In the genomic region with DNA sequence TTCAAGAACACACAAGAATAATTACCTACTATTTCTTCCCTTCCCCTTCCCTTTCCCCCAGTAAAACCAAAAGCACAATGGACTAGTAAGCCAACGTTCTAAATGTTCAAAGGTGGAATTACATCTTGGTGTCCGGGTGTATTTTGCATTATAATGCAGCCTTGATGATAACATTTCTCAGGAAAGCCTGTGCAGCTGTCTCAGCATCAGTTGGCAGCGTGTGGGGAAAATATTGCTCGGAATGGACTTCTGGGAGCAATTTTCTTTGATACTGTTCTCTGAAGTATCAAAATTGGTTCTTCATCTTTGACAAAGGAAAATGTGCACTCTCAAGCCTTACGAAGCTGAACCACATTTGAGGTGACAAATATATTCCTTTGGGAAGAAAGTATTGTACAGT, we compare ENCODE assay signal across 3 cellular contexts.
"Had no signal": no experiment of that assay in that cellular context is flagged by ENCODE, and none has a peak within 500 bp of the region (broad histone marks: within the 10 kb centered on the region; RNA-seq: fewer than 3 reads in every experiment).

No MANE protein-coding gene starts in this region.

- DNase-seq: GDM1, GF-D8 had no signal

- ATAC-seq: GM12878 had no signal

- H3K4me3 ChIP-seq: GM12878 had no signal
